ENCODE assay signal across 14 cellular contexts in the genomic region with DNA sequence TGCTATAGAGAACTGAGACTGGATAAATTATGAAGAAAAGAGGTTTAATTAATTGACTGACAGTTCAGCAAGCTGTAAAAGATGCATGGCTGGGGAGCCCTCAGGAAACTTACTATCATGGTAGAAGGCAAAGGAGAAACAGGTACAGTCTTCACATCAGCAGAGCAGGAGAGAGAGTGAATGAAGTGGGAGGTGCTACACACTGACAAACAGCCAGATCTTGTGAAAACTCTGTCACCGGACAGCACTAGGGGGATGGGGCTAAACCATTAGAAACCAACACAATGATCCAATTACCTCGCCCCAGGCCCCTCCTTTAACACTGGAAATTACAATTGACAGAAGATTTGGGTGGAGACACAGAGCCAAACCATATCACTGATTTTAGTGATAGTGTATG.
A peak's percentile ranks its signal among the peaks of the same experiment; 100 is the strongest.
DNase-seq lines count a peak whose midpoint lies in the region; ATAC-seq and TF ChIP-seq lines count a peak whose summit lies in the region.
"Had no signal": no experiment of that assay in that cellular context is flagged by ENCODE, and none has a peak within 500 bp of the region (broad histone marks: within the 10 kb centered on the region; RNA-seq: fewer than 3 reads in every experiment).

No MANE protein-coding gene starts in this region.

- H3K79me1 ChIP-seq in mesenchymal stem cell (replicated peaks; ENCODE audit: low read length, poor library complexity, severe bottlenecking), result no peaks in the 10 kb centered on the region

- no peak overlapping the region for H4K8ac ChIP-seq in mesenchymal stem cell (ENCODE audit: low read length)

- no peaks in the 10 kb centered on the region for H3K79me2 ChIP-seq in mammary epithelial cell (ENCODE audit: insufficient read depth, low read length)
- no peaks in the 10 kb centered on the region for H3K79me2 ChIP-seq in osteoblast (ENCODE audit: insufficient read depth, low read length)

- no peaks in the 10 kb centered on the region for H3K27me3 ChIP-seq in mammary epithelial cell (ENCODE audit: insufficient read depth, low read length)
- H3K27me3 ChIP-seq in breast epithelium, result no peaks in the 10 kb centered on the region
- H3K27me3 ChIP-seq in mesenchymal stem cell (ENCODE audit: control insufficient read depth in 1 of 2, insufficient read depth in 1 of 2, low read length in 2 of 2), result no peaks in the 10 kb centered on the region
- H3K27me3 ChIP-seq in osteoblast (ENCODE audit: insufficient read depth, low read length), result no peaks in the 10 kb centered on the region

- H3K4me3 ChIP-seq in mammary epithelial cell (replicated peaks in 1 of 3; ENCODE audit: insufficient read depth in 1 of 3, low read depth in 2 of 3, low read length in 3 of 3) (no peak overlapping the region), breast epithelium (no peak overlapping the region), mesenchymal stem cell (ENCODE audit: insufficient read depth in 1 of 2, low read depth in 1 of 2, low read length in 2 of 2) (no peak overlapping the region), osteoblast (ENCODE audit: insufficient read depth, low read length) (no peak overlapping the region)
- H3K4me3 ChIP-seq: GM23248 had no signal

- in situ Hi-C loops in mammary epithelial cell (cut with MboI; ENCODE audit: low sequenced_read_pairs in 2 of 2), result no loop called here

- H4K20me1 ChIP-seq in mammary epithelial cell (ENCODE audit: insufficient read depth, low read length) (no peaks in the 10 kb centered on the region), osteoblast (ENCODE audit: insufficient read depth, low read length) (no peaks in the 10 kb centered on the region)

- 0% methylated on average over 2 of the region's 2 CpGs for WGBS in mammary epithelial cell (ENCODE audit: low coverage, missing lambda C conversion rate)
- WGBS in mesenchymal stem cell, result 0% methylated on average over 1 of the region's 2 CpGs

- no peak for TF ChIP-seq POLR2A in breast epithelium (IDR thresholded peaks at IDR 0.05)

- no peak overlapping the region for H2BK5ac ChIP-seq in mesenchymal stem cell (ENCODE audit: low read depth, low read length, poor library complexity, severe bottlenecking)

- H3K9me3 ChIP-seq in mammary epithelial cell (replicated peaks; ENCODE audit: insufficient read depth, low read length) (no peaks in the 10 kb centered on the region), breast epithelium (no peaks in the 10 kb centered on the region), mesenchymal stem cell (ENCODE audit: control insufficient read depth, low read length) (no peaks in the 10 kb centered on the region), osteoblast (ENCODE audit: low read depth, low read length) (peaks cover 4% of the 10 kb centered on the region)

- H3K36me3 ChIP-seq in mammary epithelial cell (ENCODE audit: insufficient read depth, low read length) (no peaks in the 10 kb centered on the region), breast epithelium (no peaks in the 10 kb centered on the region), mesenchymal stem cell (ENCODE audit: control insufficient read depth in 1 of 2, insufficient read depth in 2 of 2, low read depth in 1 of 2, low read length in 2 of 2) (no peaks in the 10 kb centered on the region), osteoblast (ENCODE audit: insufficient read depth, low read length) (no peaks in the 10 kb centered on the region)

- no peak overlapping the region for H3K4ac ChIP-seq in mesenchymal stem cell (ENCODE audit: low read depth in 1 of 2, low read length in 2 of 2)

- H3K27ac ChIP-seq in mammary epithelial cell (ENCODE audit: insufficient read depth, low read depth, low read length) (no peak overlapping the region), breast epithelium (no peak overlapping the region), mesenchymal stem cell (ENCODE audit: low read length, poor library complexity, severe bottlenecking) (no peak overlapping the region), osteoblast (ENCODE audit: low read depth, low read length) (no peak overlapping the region)
- H3K27ac ChIP-seq: 22Rv1 had no signal

- CTCF ChIA-PET in mammary epithelial cell (lab: Charles Lee; ENCODE audit: low non-redundant PET), result no interaction called here

- no peak overlapping the region for H3K14ac ChIP-seq in mesenchymal stem cell (ENCODE audit: low read length in 2 of 2)

- ATAC-seq in HG03571 (IDR thresholded peaks at IDR 0.05; ENCODE audit: unreplicated experiment), result no peak
- ATAC-seq: CD8-positive, alpha-beta T cell had no signal

- DNase-seq in mammary epithelial cell (no peak), breast epithelium (ENCODE audit: low spot score in 2 of 2) (no peak), dermis blood vessel endothelial cell (peak; percentile 41), mesenchymal stem cell (peak; percentile 31), osteoblast (ENCODE audit: insufficient read length, low spot score, missing footprints) (no peak), NCI-H1092 treated with DMSO at 0.1 percent for 48 hours (lab: John Stamatoyannopoulos, UW) (no peak)
- DNase-seq: CD8-positive, alpha-beta T cell; COR-L47; DMS153; DMS79 treated with DMSO at 0.1 percent for 48 hours; EL; GM23248 had no signal

- dilution Hi-C loops in mammary epithelial cell (cut with HindIII; ENCODE audit: low sequenced_read_pairs), result no loop called here

- no peak overlapping the region for H3K4me2 ChIP-seq in mammary epithelial cell (ENCODE audit: insufficient read depth, low read depth, low read length)
- no peak overlapping the region for H3K4me2 ChIP-seq in mesenchymal stem cell (ENCODE audit: low read length, poor library complexity, severe bottlenecking)
- no peak overlapping the region for H3K4me2 ChIP-seq in osteoblast (ENCODE audit: insufficient read depth, low read length)

- BruUV-seq in mammary epithelial cell (replicated peaks; lab: Mats Ljungman, UMichigan), result no TSS peak

- H2AFZ ChIP-seq in mammary epithelial cell (ENCODE audit: low read depth, low read length) (peak overlapping the region; percentile 10), mesenchymal stem cell (ENCODE audit: low read depth, low read length) (no peak overlapping the region), osteoblast (ENCODE audit: low read length) (no peak overlapping the region)

- H3K9ac ChIP-seq in mammary epithelial cell (ENCODE audit: insufficient read depth, low read length) (no peak overlapping the region), mesenchymal stem cell (ENCODE audit: low read length) (no peak overlapping the region)
- H3K9ac ChIP-seq: GM23248 had no signal

- TF ChIP-seq CTCF in mammary epithelial cell (conservative IDR thresholded peaks at IDR 0.05 in 1 of 2, IDR thresholded peaks at IDR 0.05 in 1 of 2; ENCODE audit: extremely low read depth in 1 of 2, insufficient read depth in 1 of 2, low read depth in 1 of 2, low read length in 2 of 2) (no peak), breast epithelium (IDR thresholded peaks at IDR 0.05) (no peak), osteoblast (IDR thresholded peaks at IDR 0.05; ENCODE audit: extremely low read depth, low read depth, low read length) (no peak)

- peak overlapping the region in 1 of 2 experiments; percentile 28 for H3K18ac ChIP-seq in mesenchymal stem cell (ENCODE audit: low read depth in 1 of 2, low read length in 2 of 2)

- no peak overlapping the region for H2AK5ac ChIP-seq in mesenchymal stem cell (ENCODE audit: low read length, severe bottlenecking)

- H2BK15ac ChIP-seq in mesenchymal stem cell (ENCODE audit: low read depth, poor library complexity, severe bottlenecking), result no peak overlapping the region

- intact Hi-C loops in mammary epithelial cell (cut with micrococcal nuclease) (no loop called here), breast epithelium (cut with DNase I; ENCODE audit: low total_unique reads) (no loop called here)

- H2BK12ac ChIP-seq in mesenchymal stem cell (ENCODE audit: low read length in 2 of 2), result peak overlapping the region in 1 of 2 experiments; percentile 71

- H4K91ac ChIP-seq in mesenchymal stem cell (ENCODE audit: low read length), result no peak overlapping the region

- no peak overlapping the region for H2BK120ac ChIP-seq in mesenchymal stem cell (ENCODE audit: low read depth, low read length)

- no peak overlapping the region for H3K23ac ChIP-seq in mesenchymal stem cell (ENCODE audit: low read length in 2 of 2)

- H3K4me1 ChIP-seq in mammary epithelial cell (ENCODE audit: insufficient read depth, low read length), result no peaks in the 10 kb centered on the region
- H3K4me1 ChIP-seq in breast epithelium, result no peaks in the 10 kb centered on the region
- no peaks in the 10 kb centered on the region for H3K4me1 ChIP-seq in mesenchymal stem cell (ENCODE audit: control insufficient read depth, insufficient read depth, low read depth, low read length)
- H3K4me1 ChIP-seq in osteoblast (ENCODE audit: insufficient read depth, low read length), result no peaks in the 10 kb centered on the region

Comparison
In these comparisons a context has a peak if more than half of its experiments do, and no peak if none do; other contexts are left out.
1. DNase-seq: peak in dermis blood vessel endothelial cell (single experiment) and mesenchymal stem cell (single experiment); none in mammary epithelial cell (single experiment), breast epithelium (0 of 2), osteoblast (single experiment) and NCI-H1092 treated with DMSO at 0.1 percent for 48 hours (single experiment).